14 cellular contexts compared by ENCODE assay signal in the genomic region with DNA sequence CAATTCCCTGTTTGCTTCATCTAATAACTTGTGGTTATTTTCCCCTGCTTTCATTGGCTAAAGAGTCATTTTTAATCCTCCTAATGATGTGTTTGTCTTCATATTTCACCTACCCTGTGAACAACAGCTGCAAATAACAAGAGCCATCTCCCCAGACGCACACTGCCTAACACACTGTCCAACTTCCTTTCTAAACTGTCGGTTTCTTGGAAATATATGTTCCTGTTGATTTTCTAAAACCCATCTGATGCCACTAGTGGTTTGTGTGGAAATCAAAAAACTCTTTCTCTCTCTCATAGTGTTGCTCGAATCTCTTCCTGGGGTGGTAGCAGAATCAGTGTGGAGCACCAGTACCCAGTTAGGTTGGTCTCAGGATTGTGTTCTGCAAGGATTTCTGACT.
DNase-seq lines count a peak whose midpoint lies in the region; ATAC-seq lines count a peak whose summit lies in the region.
"Had no signal": no experiment of that assay in that cellular context is flagged by ENCODE, and none has a peak within 500 bp of the region (broad histone marks: within the 10 kb centered on the region; RNA-seq: fewer than 3 reads in every experiment).

No MANE protein-coding gene starts in this region.

- H3K4me3 Mint-ChIP-seq in activated naive CD4-positive, alpha-beta T cell treated with anti-CD3 and anti-CD28 coated beads for 36 hours = peak overlapping the region; percentile 58
- peak overlapping the region; percentile 81 for H3K4me3 Mint-ChIP-seq in T-helper 2 cell treated with Interferon-gamma antibody and Interleukin-4, amounts not matched to agents 5 μg/mL and 100 μg/mL, for 36 hours
- peak overlapping the region; percentile 57 for H3K4me3 Mint-ChIP-seq in stimulated activated naive CD8-positive, alpha-beta T cell treated with anti-CD3 and anti-CD28 coated beads, Interleukin-15, Interleukin-2, amounts not matched to agents 100 ng/mL and 50 ng/mL, for 24 hours
- H3K4me3 Mint-ChIP-seq: mesothelial cell of epicardium had no signal

- H3K4me1 Mint-ChIP-seq in activated naive CD4-positive, alpha-beta T cell treated with anti-CD3 and anti-CD28 coated beads for 36 hours (ENCODE audit: low read depth) = peaks cover 75% of the 10 kb centered on the region
- H3K4me1 Mint-ChIP-seq in T-helper 2 cell treated with Interferon-gamma antibody and Interleukin-4, amounts not matched to agents 5 μg/mL and 100 μg/mL, for 36 hours (ENCODE audit: low read depth) = peaks cover 55% of the 10 kb centered on the region
- peaks cover 44% of the 10 kb centered on the region for H3K4me1 Mint-ChIP-seq in stimulated activated naive CD8-positive, alpha-beta T cell treated with anti-CD3 and anti-CD28 coated beads, Interleukin-15, Interleukin-2, amounts not matched to agents 100 ng/mL and 50 ng/mL, for 24 hours (ENCODE audit: low read depth)

- peak; percentile 54 for ATAC-seq in left ventricle myocardium superior
- ATAC-seq in left lobe of liver = no peak

- CTCF ChIA-PET in activated naive CD4-positive, alpha-beta T cell treated with anti-CD3 and anti-CD28 coated beads for 36 hours (lab: Charles Lee) = interaction anchor here (0.6 to 4.8 kb wide), 12 partner anchors 8 to 1304 kb away, joined by 3 to 32 read pairs (median 4); no protein-coding TSS in a partner anchor

- H3K9me3 Mint-ChIP-seq in activated naive CD4-positive, alpha-beta T cell treated with anti-CD3 and anti-CD28 coated beads for 36 hours = no peaks in the 10 kb centered on the region
- no peaks in the 10 kb centered on the region for H3K9me3 Mint-ChIP-seq in T-helper 2 cell treated with Interferon-gamma antibody and Interleukin-4, amounts not matched to agents 5 μg/mL and 100 μg/mL, for 36 hours
- peaks cover under 1% of the 10 kb centered on the region for H3K9me3 Mint-ChIP-seq in stimulated activated naive CD8-positive, alpha-beta T cell treated with anti-CD3 and anti-CD28 coated beads, Interleukin-15, Interleukin-2, amounts not matched to agents 100 ng/mL and 50 ng/mL, for 24 hours

- intact Hi-C loops in activated naive CD4-positive, alpha-beta T cell treated with anti-CD3 and anti-CD28 coated beads for 36 hours (cut with micrococcal nuclease) = loop anchor here (2.0 to 5.0 kb wide), 4 partner anchors 140 to 1170 kb away; a partner anchor contains a TSS
- intact Hi-C loops in left ventricle myocardium superior (cut with micrococcal nuclease) = no loop called here

- H3K27me3 Mint-ChIP-seq in activated naive CD4-positive, alpha-beta T cell treated with anti-CD3 and anti-CD28 coated beads for 36 hours (ENCODE audit: low read depth) = no peaks in the 10 kb centered on the region
- no peaks in the 10 kb centered on the region for H3K27me3 Mint-ChIP-seq in T-helper 2 cell treated with Interferon-gamma antibody and Interleukin-4, amounts not matched to agents 5 μg/mL and 100 μg/mL, for 36 hours (ENCODE audit: low read depth)
- H3K27me3 Mint-ChIP-seq in stimulated activated naive CD8-positive, alpha-beta T cell treated with anti-CD3 and anti-CD28 coated beads, Interleukin-15, Interleukin-2, amounts not matched to agents 100 ng/mL and 50 ng/mL, for 24 hours = no peaks in the 10 kb centered on the region

- H3K36me3 Mint-ChIP-seq in activated naive CD4-positive, alpha-beta T cell treated with anti-CD3 and anti-CD28 coated beads for 36 hours (ENCODE audit: low read depth) = peaks cover 2% of the 10 kb centered on the region
- peaks cover 15% of the 10 kb centered on the region for H3K36me3 Mint-ChIP-seq in T-helper 2 cell treated with Interferon-gamma antibody and Interleukin-4, amounts not matched to agents 5 μg/mL and 100 μg/mL, for 36 hours (ENCODE audit: low read depth)
- peaks cover 10% of the 10 kb centered on the region for H3K36me3 Mint-ChIP-seq in stimulated activated naive CD8-positive, alpha-beta T cell treated with anti-CD3 and anti-CD28 coated beads, Interleukin-15, Interleukin-2, amounts not matched to agents 100 ng/mL and 50 ng/mL, for 24 hours (ENCODE audit: low read depth)

- no peak for DNase-seq in activated naive CD4-positive, alpha-beta T cell treated with anti-CD3 and anti-CD28 coated beads for 36 hours
- no peak for DNase-seq in activated naive CD4-positive, alpha-beta T cell treated with Interleukin-2 at 50 U/mL for 16 hours
- no peak for DNase-seq in T-helper 2 cell treated with Interferon-gamma antibody and Interleukin-4, amounts not matched to agents 5 μg/mL and 100 μg/mL, for 36 hours (ENCODE audit: low spot score)
- DNase-seq in left ventricle myocardium superior = no peak
- no peak for DNase-seq in HCEC 1CT
- DNase-seq in left lobe of liver (ENCODE audit: low spot score) = no peak
- DNase-seq in DMS79 (lab: John Stamatoyannopoulos, UW) = no peak
- DNase-seq: activated CD4-positive, CD25-positive, alpha-beta regulatory T cell; DMS79 treated with DMSO at 0.1 percent for 48 hours; IMR-90; NCI-H1694; SK-N-SH had no signal

- H3K27ac Mint-ChIP-seq in activated naive CD4-positive, alpha-beta T cell treated with anti-CD3 and anti-CD28 coated beads for 36 hours = peak overlapping the region; percentile 83
- H3K27ac Mint-ChIP-seq in T-helper 2 cell treated with Interferon-gamma antibody and Interleukin-4, amounts not matched to agents 5 μg/mL and 100 μg/mL, for 36 hours = peak overlapping the region; percentile 94
- H3K27ac Mint-ChIP-seq in stimulated activated naive CD8-positive, alpha-beta T cell treated with anti-CD3 and anti-CD28 coated beads, Interleukin-15, Interleukin-2, amounts not matched to agents 100 ng/mL and 50 ng/mL, for 24 hours = peak overlapping the region; percentile 57
- H3K27ac Mint-ChIP-seq: mesothelial cell of epicardium had no signal
